22 cellular contexts compared by ENCODE assay signal in the genomic region with DNA sequence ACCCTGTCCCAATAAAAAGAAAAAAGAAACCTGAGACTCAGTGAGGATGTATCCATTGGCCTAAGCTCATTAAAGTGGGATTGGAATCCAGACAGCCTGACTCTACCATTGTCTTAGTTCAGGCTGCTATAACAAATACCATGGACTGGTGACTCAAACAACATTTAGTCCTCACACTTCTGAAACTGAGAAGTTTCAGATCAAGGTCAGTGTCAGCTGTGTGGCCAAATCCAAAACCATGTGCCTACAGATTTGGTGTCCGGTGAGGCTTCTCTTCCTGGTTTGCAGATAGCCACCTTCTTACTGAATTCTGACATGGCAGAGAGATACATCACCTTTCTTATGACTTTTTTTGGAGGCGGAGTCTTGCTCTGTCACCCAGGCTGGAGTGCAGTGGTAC. TPM values are rescaled to one million over a fixed set of nuclear protein-coding genes. Genes with fewer than 3 reads are reported as not detected.
A peak's percentile ranks its signal among the peaks of the same experiment; 100 is the strongest.
DNase-seq lines count a peak whose midpoint lies in the region; ATAC-seq, FAIRE-seq and TF ChIP-seq lines count a peak whose summit lies in the region.
"Had no signal": no experiment of that assay in that cellular context is flagged by ENCODE, and none has a peak within 500 bp of the region (broad histone marks: within the 10 kb centered on the region; RNA-seq: fewer than 3 reads in every experiment).

No MANE protein-coding gene starts in this region.

- H3K36me3 ChIP-seq in BE2C (no peaks in the 10 kb centered on the region), SJCRH30 (no peaks in the 10 kb centered on the region)
- H3K36me3 ChIP-seq: suprapubic skin had no signal

- H3K27me3 ChIP-seq in BE2C (no peaks in the 10 kb centered on the region), SJCRH30 (no peaks in the 10 kb centered on the region)
- H3K27me3 ChIP-seq: suprapubic skin had no signal

- H3K27ac ChIP-seq in SJCRH30 = no peak overlapping the region
- H3K27ac ChIP-seq: C4-2B, suprapubic skin had no signal

- peak; percentile 65 for ATAC-seq in GM18909 (IDR thresholded peaks at IDR 0.05; ENCODE audit: poor library complexity, unreplicated experiment)
- ATAC-seq in HG02852 (IDR thresholded peaks at IDR 0.05; ENCODE audit: unreplicated experiment) = peak; percentile 75
- ATAC-seq in HG03521 (IDR thresholded peaks at IDR 0.05; ENCODE audit: unreplicated experiment) = peak; percentile 62
- ATAC-seq: activated CD4-positive, alpha-beta T cell treated with anti-CD3 and anti-CD28 coated beads for 36 hours; T-cell had no signal

- TF ChIP-seq POLR2A in GM12891 (IDR thresholded peaks at IDR 0.05; ENCODE audit: low read depth, low read length) = no peak

- H3K4me3 ChIP-seq in BE2C (ENCODE audit: low read depth, low read length) (no peak overlapping the region), SJCRH30 (no peak overlapping the region)
- H3K4me3 ChIP-seq: smooth muscle cell, suprapubic skin had no signal

- no peaks in the 10 kb centered on the region for H3K4me1 ChIP-seq in BE2C
- no peaks in the 10 kb centered on the region for H3K4me1 ChIP-seq in SJCRH30

- H3K9me3 ChIP-seq in BE2C (no peaks in the 10 kb centered on the region), SJCRH30 (replicated peaks) (no peaks in the 10 kb centered on the region)
- H3K9me3 ChIP-seq: suprapubic skin had no signal

- peak; percentile 57 for FAIRE-seq in GM12891 (lab: Jason Lieb, UNC)
- FAIRE-seq: frontal cortex, G401.6 had no signal

- TF ChIP-seq CTCF in BE2C (IDR thresholded peaks at IDR 0.05; ENCODE audit: low read depth, low read length) = no peak

- DNase-seq in GM12891 (ENCODE audit: insufficient read length, low spot score) (no peak), amygdala (lab: John Stamatoyannopoulos, UW) (no peak), BE2C (no peak), NCI-H2029 (lab: John Stamatoyannopoulos, UW) (no peak), SJCRH30 (no peak)
- DNase-seq: ACHN; activated CD4-positive, alpha-beta T cell treated with anti-CD3 and anti-CD28 coated beads for 36 hours; DMS 273 treated with DMSO at 0.1 percent for 48 hours; HFFc6; KBM-7; NCI-H524; SHP77 treated with DMSO at 0.1 percent for 48 hours; stimulated activated CD4-positive, alpha-beta T cell treated with anti-CD3 and anti-CD28 coated beads, Interleukin-4, amount 100 ng/mL, for 1 hour; T-cell had no signal

TF ChIP-seq in GM12891, 5 proteins besides CTCF, POLR2A, EP300 and RAD21:
- TF ChIP-seq PAX5 (IDR thresholded peaks at IDR 0.05; ENCODE audit: insufficient read depth, low read length, severe bottlenecking) = no peak
- no peak for TF ChIP-seq TAF1 (IDR thresholded peaks at IDR 0.05; ENCODE audit: low read depth, low read length)
- no peak for TF ChIP-seq POU2F2 (IDR thresholded peaks at IDR 0.05; ENCODE audit: low read depth, low read length)
- no peak for TF ChIP-seq POLR2AphosphoS5 (IDR thresholded peaks at IDR 0.05; ENCODE audit: low read depth, low read length)
- TF ChIP-seq SPI1 (IDR thresholded peaks at IDR 0.05; ENCODE audit: low read depth, low read length) = no peak

RNA-seq across cellular contexts. Expression of a gene that starts 53.3 kb away (rescaled TPM):
- polyA plus RNA-seq in GM12891 (2012; ENCODE audit: low read depth, missing spikeins) = 1.9 TPM
- 18.1 TPM for polyA plus RNA-seq in BE2C (2012; ENCODE audit: insufficient read depth, insufficient read length, low read depth)
- 4.3 and 4.9 TPM in 2 replicates for total RNA-seq in SJCRH30 (2014; rRNA removed; shearing (Covaris generic))
